Comparison of ENCODE assay signal across 1 cellular context in genomic region chr7:76108540-76109233, GRCh38.
TF ChIP-seq lines count a peak whose summit lies in the region.

No MANE protein-coding gene starts in this region.

TF ChIP-seq in HepG2, 621 proteins besides CTCF, POLR2A, EP300 and RAD21 (continued from another document and continues in another):
- TF ChIP-seq MLXIP (CRISPR knock-in tag; IDR thresholded peaks at IDR 0.05; ENCODE audit: borderline replicate concordance): no peak
- no peak for TF ChIP-seq ZNF367 (CRISPR knock-in tag; IDR thresholded peaks at IDR 0.05; ENCODE audit: borderline replicate concordance)
- TF ChIP-seq ZSCAN25 (CRISPR knock-in tag; IDR thresholded peaks at IDR 0.05): no peak
- no peak for TF ChIP-seq ZNF264 (CRISPR knock-in tag; IDR thresholded peaks at IDR 0.05)
- peak; percentile 29; the same call in 1 of the 2 replicates for TF ChIP-seq ZBTB20 (CRISPR knock-in tag; IDR thresholded peaks at IDR 0.05; ENCODE audit: borderline replicate concordance, low read depth)
- TF ChIP-seq FOXA3 (CRISPR knock-in tag; IDR thresholded peaks at IDR 0.05): peak; percentile 91
- TF ChIP-seq TIGD3 (CRISPR knock-in tag; IDR thresholded peaks at IDR 0.05; ENCODE audit: borderline replicate concordance): no peak
- no peak for TF ChIP-seq ZNF138 (CRISPR knock-in tag; IDR thresholded peaks at IDR 0.05; ENCODE audit: low read depth)
- peak; percentile 62 for TF ChIP-seq PAXIP1 (CRISPR knock-in tag; conservative IDR thresholded peaks at IDR 0.05)
- TF ChIP-seq NFIC (IDR thresholded peaks at IDR 0.05; ENCODE audit: low read length): peak; percentile 38; the same call in 1 of the 2 replicates
- TF ChIP-seq THAP9 (CRISPR knock-in tag; IDR thresholded peaks at IDR 0.05; ENCODE audit: borderline replicate concordance): no peak
- TF ChIP-seq ZNF841 (CRISPR knock-in tag; IDR thresholded peaks at IDR 0.05; ENCODE audit: borderline replicate concordance): no peak
- no peak for TF ChIP-seq KMT2A (CRISPR knock-in tag; IDR thresholded peaks at IDR 0.05)
- TF ChIP-seq CBX5 (CRISPR knock-in tag; IDR thresholded peaks at IDR 0.05; ENCODE audit: borderline replicate concordance): no peak
- peak; percentile 6; the same call in 1 of the 2 replicates for TF ChIP-seq SMYD3 (CRISPR knock-in tag; IDR thresholded peaks at IDR 0.05)
- peak; percentile 85 for TF ChIP-seq JUNB (CRISPR knock-in tag; IDR thresholded peaks at IDR 0.05; ENCODE audit: borderline replicate concordance)
- no peak for TF ChIP-seq ZMAT5 (CRISPR knock-in tag; IDR thresholded peaks at IDR 0.05; ENCODE audit: borderline replicate concordance, low read depth)
- no peak for TF ChIP-seq ATF7 (IDR thresholded peaks at IDR 0.05)
- no peak for TF ChIP-seq ATF7 (CRISPR knock-in tag; IDR thresholded peaks at IDR 0.05)
- TF ChIP-seq MYNN (CRISPR knock-in tag; IDR thresholded peaks at IDR 0.05; ENCODE audit: low read depth): no peak
- TF ChIP-seq, protein P1, sequence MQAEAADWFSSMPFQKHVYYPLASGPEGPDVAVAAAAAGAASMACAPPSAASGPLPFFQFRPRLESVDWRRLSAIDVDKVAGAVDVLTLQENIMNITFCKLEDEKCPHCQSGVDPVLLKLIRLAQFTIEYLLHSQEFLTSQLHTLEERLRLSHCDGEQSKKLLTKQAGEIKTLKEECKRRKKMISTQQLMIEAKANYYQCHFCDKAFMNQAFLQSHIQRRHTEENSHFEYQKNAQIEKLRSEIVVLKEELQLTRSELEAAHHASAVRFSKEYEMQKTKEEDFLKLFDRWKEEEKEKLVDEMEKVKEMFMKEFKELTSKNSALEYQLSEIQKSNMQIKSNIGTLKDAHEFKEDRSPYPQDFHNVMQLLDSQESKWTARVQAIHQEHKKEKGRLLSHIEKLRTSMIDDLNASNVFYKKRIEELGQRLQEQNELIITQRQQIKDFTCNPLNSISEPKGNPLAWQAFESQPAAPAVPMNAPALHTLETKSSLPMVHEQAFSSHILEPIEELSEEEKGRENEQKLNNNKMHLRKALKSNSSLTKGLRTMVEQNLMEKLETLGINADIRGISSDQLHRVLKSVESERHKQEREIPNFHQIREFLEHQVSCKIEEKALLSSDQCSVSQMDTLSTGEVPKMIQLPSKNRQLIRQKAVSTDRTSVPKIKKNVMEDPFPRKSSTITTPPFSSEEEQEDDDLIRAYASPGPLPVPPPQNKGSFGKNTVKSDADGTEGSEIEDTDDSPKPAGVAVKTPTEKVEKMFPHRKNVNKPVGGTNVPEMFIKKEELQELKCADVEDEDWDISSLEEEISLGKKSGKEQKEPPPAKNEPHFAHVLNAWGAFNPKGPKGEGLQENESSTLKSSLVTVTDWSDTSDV (CRISPR knock-in tag; IDR thresholded peaks at IDR 0.05): no peak
- TF ChIP-seq NCOA1 (CRISPR knock-in tag; IDR thresholded peaks at IDR 0.05): no peak
- no peak for TF ChIP-seq CBX1 (IDR thresholded peaks at IDR 0.05; ENCODE audit: low read depth)
- TF ChIP-seq ZNF547 (CRISPR knock-in tag; IDR thresholded peaks at IDR 0.05): no peak
- TF ChIP-seq PAF1 (CRISPR knock-in tag; IDR thresholded peaks at IDR 0.05): no peak
- no peak for TF ChIP-seq ZNF570 (CRISPR knock-in tag; IDR thresholded peaks at IDR 0.05; ENCODE audit: borderline replicate concordance)
- no peak for TF ChIP-seq ZNF343 (CRISPR knock-in tag; IDR thresholded peaks at IDR 0.05)
- TF ChIP-seq TEAD2 (CRISPR knock-in tag; IDR thresholded peaks at IDR 0.05): no peak
- no peak for TF ChIP-seq ZNF251 (CRISPR knock-in tag; IDR thresholded peaks at IDR 0.05)
- TF ChIP-seq, protein P2, sequence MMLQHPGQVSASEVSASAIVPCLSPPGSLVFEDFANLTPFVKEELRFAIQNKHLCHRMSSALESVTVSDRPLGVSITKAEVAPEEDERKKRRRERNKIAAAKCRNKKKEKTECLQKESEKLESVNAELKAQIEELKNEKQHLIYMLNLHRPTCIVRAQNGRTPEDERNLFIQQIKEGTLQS (CRISPR knock-in tag; IDR thresholded peaks at IDR 0.05): peak; percentile 91
- TF ChIP-seq ZNF776 (CRISPR knock-in tag; IDR thresholded peaks at IDR 0.05): no peak
- no peak for TF ChIP-seq ATRX (CRISPR knock-in tag; IDR thresholded peaks at IDR 0.05; ENCODE audit: borderline replicate concordance)
- TF ChIP-seq ZNF331 (CRISPR knock-in tag; IDR thresholded peaks at IDR 0.05): peak; percentile 59
- no peak; the same call in 1 of the 2 replicates for TF ChIP-seq AKAP8 (CRISPR knock-in tag; IDR thresholded peaks at IDR 0.05)
- no peak; a peak in 2 of 4 replicates for TF ChIP-seq HMGXB4 (CRISPR knock-in tag; IDR thresholded peaks at IDR 0.05; ENCODE audit: borderline replicate concordance in 1 of 2, low read depth in 1 of 2)
- TF ChIP-seq, protein P3, sequence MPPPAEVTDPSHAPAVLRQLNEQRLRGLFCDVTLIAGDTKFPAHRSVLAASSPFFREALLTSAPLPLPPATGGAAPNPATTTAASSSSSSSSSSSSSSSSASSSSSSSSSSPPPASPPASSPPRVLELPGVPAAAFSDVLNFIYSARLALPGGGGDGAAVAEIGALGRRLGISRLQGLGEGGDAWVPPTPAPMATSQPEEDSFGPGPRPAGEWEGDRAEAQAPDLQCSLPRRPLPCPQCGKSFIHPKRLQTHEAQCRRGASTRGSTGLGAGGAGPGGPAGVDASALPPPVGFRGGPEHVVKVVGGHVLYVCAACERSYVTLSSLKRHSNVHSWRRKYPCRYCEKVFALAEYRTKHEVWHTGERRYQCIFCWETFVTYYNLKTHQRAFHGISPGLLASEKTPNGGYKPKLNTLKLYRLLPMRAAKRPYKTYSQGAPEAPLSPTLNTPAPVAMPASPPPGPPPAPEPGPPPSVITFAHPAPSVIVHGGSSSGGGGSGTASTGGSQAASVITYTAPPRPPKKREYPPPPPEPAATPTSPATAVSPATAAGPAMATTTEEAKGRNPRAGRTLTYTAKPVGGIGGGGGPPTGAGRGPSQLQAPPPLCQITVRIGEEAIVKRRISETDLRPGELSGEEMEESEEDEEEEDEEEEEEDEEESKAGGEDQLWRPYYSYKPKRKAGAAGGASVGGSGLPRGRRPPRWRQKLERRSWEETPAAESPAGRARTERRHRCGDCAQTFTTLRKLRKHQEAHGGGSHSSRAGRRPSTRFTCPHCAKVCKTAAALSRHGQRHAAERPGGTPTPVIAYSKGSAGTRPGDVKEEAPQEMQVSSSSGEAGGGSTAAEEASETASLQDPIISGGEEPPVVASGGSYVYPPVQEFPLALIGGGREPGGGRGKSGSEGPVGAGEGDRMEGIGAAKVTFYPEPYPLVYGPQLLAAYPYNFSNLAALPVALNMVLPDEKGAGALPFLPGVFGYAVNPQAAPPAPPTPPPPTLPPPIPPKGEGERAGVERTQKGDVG (CRISPR knock-in tag; IDR thresholded peaks at IDR 0.05; ENCODE audit: borderline replicate concordance): no peak
- TF ChIP-seq ZBTB10 (CRISPR knock-in tag; IDR thresholded peaks at IDR 0.05; ENCODE audit: borderline replicate concordance): peak; percentile 87; the same call in 1 of the 2 replicates
